ENCODE assay signal across 8 cellular contexts in the genomic region with DNA sequence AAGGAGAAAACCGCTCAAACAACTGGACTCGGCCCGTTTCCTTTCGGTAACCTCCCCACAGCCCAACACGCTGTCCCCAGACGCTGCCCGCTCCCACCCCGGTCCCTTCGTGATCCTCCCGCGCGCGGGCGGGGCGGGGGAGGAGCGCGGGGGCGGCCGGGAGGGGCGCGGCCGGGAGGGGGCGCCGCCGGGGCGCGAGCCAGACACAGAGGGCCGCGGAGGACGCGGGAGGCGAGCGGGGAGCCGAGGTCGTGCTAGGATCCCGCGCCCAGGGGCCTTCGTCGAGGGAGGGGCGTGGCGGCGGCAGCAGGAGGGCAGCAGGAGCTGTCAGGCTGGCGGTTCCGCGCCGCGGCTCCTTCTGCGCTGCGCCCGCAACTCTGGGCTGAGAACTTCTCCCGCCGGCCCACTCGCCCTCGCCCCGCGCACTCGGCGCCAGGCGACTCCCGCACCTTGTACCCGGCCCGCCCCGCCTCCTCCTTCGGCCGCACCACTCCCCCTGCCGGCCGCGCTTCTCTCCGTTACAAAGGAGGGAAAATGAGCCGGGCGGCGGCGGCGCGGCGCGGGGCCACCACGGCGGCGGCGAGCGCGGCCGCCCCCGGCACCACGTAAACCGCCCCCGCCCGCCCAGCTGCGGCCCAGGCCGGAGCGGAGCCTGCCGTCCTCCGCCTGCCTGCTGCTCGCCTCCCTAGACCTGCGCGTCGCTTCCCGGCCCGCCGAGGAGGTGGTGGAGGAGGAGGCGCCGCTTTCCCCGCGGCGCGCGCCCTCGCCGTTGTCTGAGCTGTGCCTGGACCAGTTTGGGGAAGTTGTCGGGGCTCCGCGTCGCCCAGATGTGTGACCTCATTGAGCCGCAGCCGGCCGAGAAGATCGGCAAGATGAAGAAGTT. TPM values are rescaled to one million over a fixed set of nuclear protein-coding genes. Genes with fewer than 3 reads are reported as not detected.
DNase-seq lines count a peak whose midpoint lies in the region; ATAC-seq and TF ChIP-seq lines count a peak whose summit lies in the region.

A gene (plus strand): TSS at position 521 of the 883 bp plus-strand sequence. CDS start 307 bp downstream, at position 828.

- H3K9me3 ChIP-seq in HEK293 (ENCODE audit: control insufficient read depth, insufficient read depth, low read depth, low read length) (no peaks in the 10 kb centered on the region), MM.1S (replicated peaks; ENCODE audit: insufficient read depth, low read length) (no peaks in the 10 kb centered on the region), SU-DHL-6 (ENCODE audit: insufficient read depth, low read length) (no peaks in the 10 kb centered on the region)

- H3K27me3 Mint-ChIP-seq in central memory CD8-positive, alpha-beta T cell = peaks cover 48% of the 10 kb centered on the region

- H3K79me2 ChIP-seq in MM.1S (ENCODE audit: low read length) = no peaks in the 10 kb centered on the region
- H3K79me2 ChIP-seq in SU-DHL-6 (ENCODE audit: insufficient read depth, low read length) = no peaks in the 10 kb centered on the region

- no peak within 1 kb of the TSS for H3K27ac Mint-ChIP-seq in central memory CD8-positive, alpha-beta T cell (ENCODE audit: low read depth)

- H3K9me2 ChIP-seq in MM.1S (replicated peaks; ENCODE audit: insufficient read depth, low read length) (no peaks in the 10 kb centered on the region), SU-DHL-6 (replicated peaks; ENCODE audit: insufficient read depth, low read length) (no peaks in the 10 kb centered on the region)

- no peaks in the 10 kb centered on the region for H3K27me3 ChIP-seq in MM.1S (replicated peaks; ENCODE audit: insufficient read depth, low read length)
- no peaks in the 10 kb centered on the region for H3K27me3 ChIP-seq in SU-DHL-6 (ENCODE audit: low read length)
- H3K27me3 ChIP-seq in kidney epithelial cell (ENCODE audit: control insufficient read depth, insufficient read depth, low read length) = no peaks in the 10 kb centered on the region

- H3K36me3 ChIP-seq in HEK293 (ENCODE audit: control insufficient read depth in 2 of 2, insufficient read depth in 1 of 2, low read length in 2 of 2) (no peaks in the 10 kb centered on the region), MM.1S (replicated peaks; ENCODE audit: insufficient read depth, low read length) (no peaks in the 10 kb centered on the region), SU-DHL-6 (ENCODE audit: low read length) (no peaks in the 10 kb centered on the region), kidney epithelial cell (ENCODE audit: control insufficient read depth, insufficient read depth, low read length) (no peaks in the 10 kb centered on the region)

- H3K4me1 Mint-ChIP-seq in central memory CD8-positive, alpha-beta T cell = peaks cover 11% of the 10 kb centered on the region

- H3K4me1 ChIP-seq in HEK293 (ENCODE audit: control insufficient read depth, insufficient read depth, low read length) (peaks cover 13% of the 10 kb centered on the region), MM.1S (ENCODE audit: low read length) (no peaks in the 10 kb centered on the region)

- peak within 1 kb of the TSS; percentile 85 for H2AFZ ChIP-seq in MM.1S (ENCODE audit: low read length)
- H2AFZ ChIP-seq in SU-DHL-6 (ENCODE audit: low read depth, low read length, severe bottlenecking) = peak within 1 kb of the TSS; percentile 98

- H3K4me2 ChIP-seq in MM.1S (ENCODE audit: low read depth, low read length) (peak within 1 kb of the TSS; percentile 96), SU-DHL-6 (ENCODE audit: low read depth, low read length, poor library complexity, severe bottlenecking) (peak within 1 kb of the TSS; percentile 73)

- peak within 1 kb of the TSS; percentile 67 for H3K4me3 Mint-ChIP-seq in central memory CD8-positive, alpha-beta T cell

- no peaks in the 10 kb centered on the region for H4K20me1 ChIP-seq in MM.1S (ENCODE audit: insufficient read depth, low read length)
- no peaks in the 10 kb centered on the region for H4K20me1 ChIP-seq in SU-DHL-6 (ENCODE audit: low read depth, low read length)

- H3K9ac ChIP-seq in MM.1S (ENCODE audit: low read length) (peak within 1 kb of the TSS; percentile 56), SU-DHL-6 (ENCODE audit: low read length) (peak within 1 kb of the TSS; percentile 63)

- peak; percentile 20 for DNase-seq in activated naive CD4-positive, alpha-beta T cell treated with Interleukin-2 at 50 U/mL for 16 hours
- DNase-seq in activated naive CD4-positive, alpha-beta T cell (lab: John Stamatoyannopoulos, UW) = no peak
- DNase-seq in MM.1S = peak; percentile 73
- DNase-seq in central memory CD8-positive, alpha-beta T cell (ENCODE audit: low spot score in 2 of 2) = no peak
- no peak for DNase-seq in kidney epithelial cell (ENCODE audit: low read depth)
- DNase-seq in smooth muscle cell of the brain vasculature (ENCODE audit: low read depth, low spot score) = peak; percentile 12

- no peaks in the 10 kb centered on the region for H3K9me3 Mint-ChIP-seq in central memory CD8-positive, alpha-beta T cell

- peak; percentile 64 for ATAC-seq in central memory CD8-positive, alpha-beta T cell (replicated peaks; ENCODE audit: extremely low read depth, poor library complexity, severe bottlenecking)

- peak within 1 kb of the TSS; percentile 89 for H3K4me3 ChIP-seq in HEK293 (ENCODE audit: low read depth, low read length)
- H3K4me3 ChIP-seq in MM.1S (ENCODE audit: low read length) = peak within 1 kb of the TSS; percentile 89
- peak within 1 kb of the TSS; percentile 67 for H3K4me3 ChIP-seq in SU-DHL-6 (ENCODE audit: insufficient read depth, low read length, poor library complexity, severe bottlenecking)
- H3K4me3 ChIP-seq in kidney epithelial cell (ENCODE audit: low read depth, low read length) = peak within 1 kb of the TSS; percentile 61

- H3K27ac ChIP-seq in HEK293 (ENCODE audit: extremely low read depth, low read depth, low read length) (peak within 1 kb of the TSS; percentile 73), MM.1S (ENCODE audit: low read length) (no peak within 1 kb of the TSS), SU-DHL-6 (ENCODE audit: low read depth, low read length) (no peak within 1 kb of the TSS)

- POLR2A ChIA-PET in HEK293 (lab: Yijun Ruan, JAX) = interaction anchor here (1.3 to 2.3 kb wide), 3 partner anchors 11 to 29 kb away, joined by 3 to 10 read pairs (median 5); no protein-coding TSS in a partner anchor

- no peaks in the 10 kb centered on the region for H3K36me3 Mint-ChIP-seq in central memory CD8-positive, alpha-beta T cell (ENCODE audit: insufficient read depth)

- TF ChIP-seq CTCF in HEK293 (tag by site-specific recombination; IDR thresholded peaks at IDR 0.05) (peak; percentile 32; the same call in 1 of the 2 replicates), MM.1S (IDR thresholded peaks at IDR 0.05; ENCODE audit: low read length) (peak; percentile 22), SU-DHL-6 (IDR thresholded peaks at IDR 0.05; ENCODE audit: insufficient read depth, low read length, poor library complexity, severe bottlenecking) (peak; percentile 22), kidney epithelial cell (IDR thresholded peaks at IDR 0.05; ENCODE audit: insufficient read depth, low read length, poor library complexity, severe bottlenecking) (peak; percentile 35)

- CTCF ChIA-PET in HEK293 (lab: Yijun Ruan, JAX) = interaction anchor here (0.6 to 3.4 kb wide), 10 partner anchors 11 to 179 kb away, joined by 3 to 19 read pairs (median 4); no protein-coding TSS in a partner anchor

- peaks cover 3% of the 10 kb centered on the region; the same call in 1 of the 2 replicates for H3F3A ChIP-seq in MM.1S (ENCODE audit: insufficient read depth, low read length)
- H3F3A ChIP-seq in SU-DHL-6 (ENCODE audit: insufficient read depth) = peaks cover 15% of the 10 kb centered on the region

TF ChIP-seq in HEK293, 187 proteins besides CTCF, POLR2A, EP300 and RAD21 (continues in another document):
- TF ChIP-seq ZNF335 (tag by site-specific recombination; conservative IDR thresholded peaks at IDR 0.05) (peak; percentile 38; the same call in 1 of the 2 replicates), ZBTB48 (tag by site-specific recombination; IDR thresholded peaks at IDR 0.05) (no peak), ZSCAN30 (tag by site-specific recombination; IDR thresholded peaks at IDR 0.05) (peak; percentile 63; the same call in 1 of the 2 replicates), ZBTB7A (tag by site-specific recombination; IDR thresholded peaks at IDR 0.05; ENCODE audit: low read depth) (no peak), EGR2 (tag by site-specific recombination; IDR thresholded peaks at IDR 0.05; ENCODE audit: low read depth) (no peak)
- TF ChIP-seq, protein P1, sequence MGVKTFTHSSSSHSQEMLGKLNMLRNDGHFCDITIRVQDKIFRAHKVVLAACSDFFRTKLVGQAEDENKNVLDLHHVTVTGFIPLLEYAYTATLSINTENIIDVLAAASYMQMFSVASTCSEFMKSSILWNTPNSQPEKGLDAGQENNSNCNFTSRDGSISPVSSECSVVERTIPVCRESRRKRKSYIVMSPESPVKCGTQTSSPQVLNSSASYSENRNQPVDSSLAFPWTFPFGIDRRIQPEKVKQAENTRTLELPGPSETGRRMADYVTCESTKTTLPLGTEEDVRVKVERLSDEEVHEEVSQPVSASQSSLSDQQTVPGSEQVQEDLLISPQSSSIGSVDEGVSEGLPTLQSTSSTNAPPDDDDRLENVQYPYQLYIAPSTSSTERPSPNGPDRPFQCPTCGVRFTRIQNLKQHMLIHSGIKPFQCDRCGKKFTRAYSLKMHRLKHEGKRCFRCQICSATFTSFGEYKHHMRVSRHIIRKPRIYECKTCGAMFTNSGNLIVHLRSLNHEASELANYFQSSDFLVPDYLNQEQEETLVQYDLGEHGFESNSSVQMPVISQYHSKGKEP (tag by site-specific recombination; IDR thresholded peaks at IDR 0.05) = no peak
- TF ChIP-seq, protein P2, sequence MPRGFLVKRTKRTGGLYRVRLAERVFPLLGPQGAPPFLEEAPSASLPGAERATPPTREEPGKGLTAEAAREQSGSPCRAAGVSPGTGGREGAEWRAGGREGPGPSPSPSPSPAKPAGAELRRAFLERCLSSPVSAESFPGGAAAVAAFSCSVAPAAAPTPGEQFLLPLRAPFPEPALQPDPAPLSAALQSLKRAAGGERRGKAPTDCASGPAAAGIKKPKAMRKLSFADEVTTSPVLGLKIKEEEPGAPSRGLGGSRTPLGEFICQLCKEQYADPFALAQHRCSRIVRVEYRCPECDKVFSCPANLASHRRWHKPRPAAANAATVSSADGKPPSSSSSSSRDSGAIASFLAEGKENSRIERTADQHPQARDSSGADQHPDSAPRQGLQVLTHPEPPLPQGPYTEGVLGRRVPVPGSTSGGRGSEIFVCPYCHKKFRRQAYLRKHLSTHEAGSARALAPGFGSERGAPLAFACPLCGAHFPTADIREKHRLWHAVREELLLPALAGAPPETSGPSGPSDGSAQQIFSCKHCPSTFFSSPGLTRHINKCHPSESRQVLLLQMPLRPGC (tag by site-specific recombination; IDR thresholded peaks at IDR 0.05) = 0 out of 2 replicates have a peak, but pooled peaks have one; percentile 16

RNA-seq across cellular contexts. Expression of the gene that starts here (rescaled TPM):
- 14.4 and 18.2 TPM in 2 replicates for total RNA-seq in kidney epithelial cell

Comparison
In these comparisons a context has a peak if more than half of its experiments do, and no peak if none do; other contexts are left out.
1. DNase-seq: peak in activated naive CD4-positive, alpha-beta T cell treated with Interleukin-2 at 50 U/mL for 16 hours (single experiment), MM.1S (single experiment) and smooth muscle cell of the brain vasculature (single experiment); none in activated naive CD4-positive, alpha-beta T cell (0 of 4), central memory CD8-positive, alpha-beta T cell (0 of 2) and kidney epithelial cell (single experiment).
2. Peak in every context shown above with its lines, with median percentiles within 50 percentile points of each other: H3K4me3 ChIP-seq and CTCF ChIP-seq.